10 cellular contexts compared by ENCODE assay signal in the genomic region with DNA sequence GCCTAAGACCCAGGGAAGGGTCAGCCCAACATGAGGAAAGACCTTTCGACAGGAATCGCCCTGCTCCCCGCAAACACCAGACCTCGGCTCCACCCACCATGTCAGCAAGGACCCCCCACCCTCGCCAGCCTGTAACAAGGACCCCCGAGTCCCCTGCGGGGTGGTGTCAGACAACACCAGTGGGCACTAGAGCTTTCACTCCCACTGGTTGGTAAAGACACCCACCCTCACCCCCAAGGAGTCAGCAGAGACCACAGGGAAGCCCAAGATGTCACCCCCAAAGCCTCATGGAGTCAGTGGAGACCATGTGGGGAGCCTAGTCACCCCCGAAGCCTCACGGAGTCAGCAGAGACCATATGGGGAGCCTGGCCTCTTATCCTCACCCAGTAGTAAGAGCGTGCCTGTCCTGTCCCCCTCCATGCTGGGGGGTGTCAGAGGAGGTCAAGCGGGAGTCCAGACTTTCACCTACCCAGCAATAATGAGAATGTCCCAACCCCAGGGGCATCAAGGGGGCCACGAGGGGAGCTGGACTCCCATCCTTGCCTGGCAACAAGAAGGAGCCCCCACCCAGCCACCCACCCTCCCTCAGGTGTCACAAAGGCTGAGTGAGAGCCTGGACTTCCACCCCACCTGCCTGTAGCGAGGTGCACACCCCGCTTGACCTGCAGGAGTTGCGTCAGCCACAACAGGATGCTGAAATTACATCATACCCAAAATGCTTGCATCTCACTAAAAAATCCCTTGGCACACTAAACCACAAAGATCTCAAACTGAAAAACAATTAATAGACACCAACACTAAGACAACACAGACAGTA. TPM values are rescaled to one million over a fixed set of nuclear protein-coding genes. Genes with fewer than 3 reads are reported as not detected.
DNase-seq lines count a peak whose midpoint lies in the region; ATAC-seq, FAIRE-seq and TF ChIP-seq lines count a peak whose summit lies in the region.
"Had no signal": no experiment of that assay in that cellular context is flagged by ENCODE, and none has a peak within 500 bp of the region (broad histone marks: within the 10 kb centered on the region; RNA-seq: fewer than 3 reads in every experiment).

No MANE protein-coding gene starts in this region.

- TF ChIP-seq CTCF in GM06990 (IDR thresholded peaks at IDR 0.05; ENCODE audit: insufficient read depth, low read length, poor library complexity, severe bottlenecking) (no peak), astrocyte (IDR thresholded peaks at IDR 0.05; ENCODE audit: insufficient read depth, low read depth, low read length) (no peak), lower lobe of right lung (IDR thresholded peaks at IDR 0.05) (no peak), stomach (IDR thresholded peaks at IDR 0.05) (no peak)

- TF ChIP-seq EP300 in stomach (IDR thresholded peaks at IDR 0.05) = no peak

- H2AFZ ChIP-seq in astrocyte (ENCODE audit: low read depth, low read length) = no peak overlapping the region

- H3K9me3 ChIP-seq in astrocyte (ENCODE audit: insufficient read depth, low read depth, low read length) = peaks cover 6% of the 10 kb centered on the region
- H3K9me3 ChIP-seq in lower lobe of right lung = peaks cover 34% of the 10 kb centered on the region
- peaks cover 0 to 37% (median 27%) of the 10 kb centered on the region in 4 donors for H3K9me3 ChIP-seq in stomach

- H3K9ac ChIP-seq in astrocyte (ENCODE audit: low read length) = no peak overlapping the region

- no peaks in the 10 kb centered on the region for H3K4me1 ChIP-seq in astrocyte (ENCODE audit: insufficient read depth, low read length)
- peaks cover 10% of the 10 kb centered on the region for H3K4me1 ChIP-seq in lower lobe of right lung
- peaks cover 20 to 38% (median 32%) of the 10 kb centered on the region in 4 donors for H3K4me1 ChIP-seq in stomach

- DNase-seq in GM06990 (ENCODE audit: extremely low read depth, insufficient read length) (peak; percentile 40), NAMALWA (ENCODE audit: low spot score) (peak; percentile 43), astrocyte (ENCODE audit: low read depth) (no peak), lower lobe of right lung (peak; percentile 64), H7 (no peak), HT-29 (ENCODE audit: low spot score) (no peak), stomach (no peak)
- DNase-seq: DMS53, transverse colon had no signal

- no peak overlapping the region for H3K4me2 ChIP-seq in astrocyte (ENCODE audit: low read length)

- no peaks in the 10 kb centered on the region for H3K27me3 ChIP-seq in GM06990 (replicated peaks; ENCODE audit: control insufficient read depth, insufficient read depth, low read length)
- no peaks in the 10 kb centered on the region for H3K27me3 ChIP-seq in astrocyte (ENCODE audit: insufficient read depth, low read length)
- no peaks in the 10 kb centered on the region for H3K27me3 ChIP-seq in lower lobe of right lung (ENCODE audit: low read depth)
- H3K27me3 ChIP-seq in H7 (ENCODE audit: control insufficient read depth, insufficient read depth, low read length) = no peaks in the 10 kb centered on the region
- H3K27me3 ChIP-seq in stomach = no peaks in the 10 kb centered on the region
- H3K27me3 ChIP-seq: transverse colon had no signal

- ATAC-seq in lower lobe of right lung = no peak
- no peak for ATAC-seq in HG03039 (IDR thresholded peaks at IDR 0.05; ENCODE audit: unreplicated experiment)

- H3K27ac ChIP-seq in astrocyte (ENCODE audit: low read depth, low read length) (no peak overlapping the region), lower lobe of right lung (peak overlapping the region; percentile 6), stomach (peak overlapping the region in 2 of 5 donors; percentile 43 to 85)
- H3K27ac ChIP-seq: transverse colon had no signal

- H4K20me1 ChIP-seq in astrocyte (ENCODE audit: insufficient read depth, low read length) = peaks cover 4% of the 10 kb centered on the region

- peak overlapping the region; percentile 45 for H3K4me3 Mint-ChIP-seq in astrocyte (ENCODE audit: unreplicated experiment)

- H3K36me3 ChIP-seq in GM06990 (ENCODE audit: control insufficient read depth, insufficient read depth, low read length) (peaks cover 7% of the 10 kb centered on the region), astrocyte (ENCODE audit: insufficient read depth, low read length) (peaks cover 3% of the 10 kb centered on the region), lower lobe of right lung (peaks cover 14% of the 10 kb centered on the region), H7 (replicated peaks; ENCODE audit: control insufficient read depth, insufficient read depth, low read length) (peaks cover 3% of the 10 kb centered on the region; the same call in 1 of the 2 replicates), stomach (peaks cover 0 to 66% (median 23%) of the 10 kb centered on the region in 4 donors)

- peak overlapping the region; percentile 41 for H3K27ac Mint-ChIP-seq in astrocyte (ENCODE audit: unreplicated experiment)

- H3K4me3 ChIP-seq in GM06990 (replicated peaks; ENCODE audit: low read depth, low read length) (no peak overlapping the region), astrocyte (ENCODE audit: insufficient read depth, low read depth, low read length) (no peak overlapping the region), lower lobe of right lung (no peak overlapping the region), H7 (ENCODE audit: insufficient read depth, low read depth, low read length) (no peak overlapping the region), stomach (no peak overlapping the region)
- H3K4me3 ChIP-seq: transverse colon had no signal

- no peak for TF ChIP-seq POLR2A in stomach (IDR thresholded peaks at IDR 0.05)

- H3K79me2 ChIP-seq in astrocyte (ENCODE audit: insufficient read depth, low read length) = no peaks in the 10 kb centered on the region

- peaks cover 19% of the 10 kb centered on the region for H3K36me3 Mint-ChIP-seq in astrocyte (ENCODE audit: low read depth, unreplicated experiment)

- no peaks in the 10 kb centered on the region for H3K27me3 Mint-ChIP-seq in astrocyte (ENCODE audit: low read depth, unreplicated experiment)

- H3K4me1 Mint-ChIP-seq in astrocyte (ENCODE audit: low read depth, unreplicated experiment) = peaks cover 2% of the 10 kb centered on the region

- FAIRE-seq in astrocyte (lab: Jason Lieb, UNC) = no peak

- H3K9me3 Mint-ChIP-seq in astrocyte (ENCODE audit: unreplicated experiment) = peaks cover 9% of the 10 kb centered on the region

- 84 to 98% (median 92%) methylated on average over 12 to 15 of the region's 15 CpGs for WGBS in stomach, 5 donors

- intact Hi-C loops in lower lobe of right lung (cut with DNase I) = no loop called here
- intact Hi-C loops in stomach (cut with DNase I; ENCODE audit: low total_unique reads) = no loop called here

RNA-seq across cellular contexts. Expression of a gene that starts 24.8 kb away (rescaled TPM):
- total RNA-seq in astrocyte (10.4 and 11.7 TPM in 2 replicates), lower lobe of right lung (50.7 TPM), stomach (10 to 100 TPM in 1 of 5 donors, 1 to 10 TPM in 4; 3.1 to 23.3 (median 3.9) TPM)
- 17.9 and 19.6 TPM in 2 replicates for total RNA-seq in H7 (2014; rRNA removed; shearing (Covaris generic))
- total RNA-seq in HT-29 (2014; rRNA removed; shearing (Covaris generic)) = 56.7 and 67.4 TPM in 2 replicates
- 1 to 10 TPM; 2.9 to 9.9 (median 6.7) TPM for polyA plus RNA-seq in stomach

Comparison
In these comparisons a context has a peak if more than half of its experiments do, and no peak if none do; other contexts are left out.
1. DNase-seq: peak in GM06990 (single experiment), NAMALWA (single experiment) and lower lobe of right lung (single experiment); none in astrocyte (single experiment), H7 (single experiment), HT-29 (single experiment) and stomach (single experiment).